16 cellular contexts compared by ENCODE assay signal in the genomic region with DNA sequence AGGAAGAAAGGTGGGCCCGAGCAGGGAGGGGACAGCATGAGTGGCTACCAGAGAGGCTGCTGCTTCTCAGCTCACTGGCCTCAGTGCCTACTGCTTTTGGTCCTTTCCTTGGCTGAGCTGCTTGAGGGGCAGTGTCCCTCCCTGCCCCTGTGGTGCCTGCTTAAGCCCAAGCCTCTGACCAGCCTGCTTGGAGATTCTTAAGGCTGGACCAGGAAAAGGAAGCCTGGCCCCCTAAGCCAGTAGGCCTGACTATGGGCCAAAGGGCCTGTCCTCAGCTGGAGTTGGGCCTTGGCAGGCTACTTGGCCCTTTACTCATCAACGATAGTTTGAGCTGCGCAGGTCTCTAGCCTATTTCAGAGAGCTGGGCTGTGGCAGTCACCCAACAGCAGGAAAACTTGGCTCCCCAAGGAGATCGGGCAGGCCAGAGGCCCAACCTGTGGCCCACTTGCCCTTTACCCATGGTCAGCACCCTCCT. TPM values are rescaled to one million over a fixed set of nuclear protein-coding genes. Genes with fewer than 3 reads are reported as not detected.
DNase-seq lines count a peak whose midpoint lies in the region; ATAC-seq and TF ChIP-seq lines count a peak whose summit lies in the region.
"Had no signal": no experiment of that assay in that cellular context is flagged by ENCODE, and none has a peak within 500 bp of the region (broad histone marks: within the 10 kb centered on the region; RNA-seq: fewer than 3 reads in every experiment).

No MANE protein-coding gene starts in this region.

- H3K4me1 ChIP-seq in right cardiac atrium (ENCODE audit: control insufficient read depth, insufficient read depth, low read length) = peaks cover 2% of the 10 kb centered on the region
- H3K4me1 ChIP-seq in testis = no peaks in the 10 kb centered on the region

- H3K4me1 Mint-ChIP-seq in activated T-helper 1 cell treated with anti-CD3 and anti-CD28 coated beads, Interleukin-12 subunit alpha, Interleukin-12 subunit beta, Interleukin-2, Interleukin-4 antibody, amounts not matched to agents 30 ng/mL and 10 ng/mL and 1 ng/mL, durations not matched to agents 14 hours and 24 hours and 36 hours (ENCODE audit: low read depth) = peaks cover 72% of the 10 kb centered on the region

- ATAC-seq in right cardiac atrium (no peak), GM21576 (IDR thresholded peaks at IDR 0.05; ENCODE audit: unreplicated experiment) (no peak)
- ATAC-seq: HepG2 had no signal

- intact Hi-C loops in activated T-helper 1 cell treated with anti-CD3 and anti-CD28 coated beads, Interleukin-12 subunit alpha, Interleukin-12 subunit beta, Interleukin-2, Interleukin-4 antibody, amounts not matched to agents 30 ng/mL and 10 ng/mL and 1 ng/mL, durations not matched to agents 14 hours and 24 hours and 36 hours (cut with micrococcal nuclease) = no loop called here
- intact Hi-C loops in right cardiac atrium (cut with DNase I) = loop anchor here in 1 of 4 donors (5.0 kb wide), 1 partner anchor 97 kb away; no protein-coding TSS in a partner anchor
- intact Hi-C loops in testis (cut with DNase I; ENCODE audit: low total_unique reads) = loop anchor here (10.0 kb wide), 1 partner anchor 95 kb away; no protein-coding TSS in a partner anchor

- H3K36me3 Mint-ChIP-seq in activated T-helper 1 cell treated with anti-CD3 and anti-CD28 coated beads, Interleukin-12 subunit alpha, Interleukin-12 subunit beta, Interleukin-2, Interleukin-4 antibody, amounts not matched to agents 30 ng/mL and 10 ng/mL and 1 ng/mL, durations not matched to agents 14 hours and 24 hours and 36 hours (ENCODE audit: low read depth) = peaks cover 42% of the 10 kb centered on the region

- H3K9me3 ChIP-seq in right cardiac atrium (ENCODE audit: control insufficient read depth, low read length) (no peaks in the 10 kb centered on the region), testis (no peaks in the 10 kb centered on the region)
- H3K9me3 ChIP-seq: upper lobe of left lung had no signal

- H3K9me3 Mint-ChIP-seq in activated T-helper 1 cell treated with anti-CD3 and anti-CD28 coated beads, Interleukin-12 subunit alpha, Interleukin-12 subunit beta, Interleukin-2, Interleukin-4 antibody, amounts not matched to agents 30 ng/mL and 10 ng/mL and 1 ng/mL, durations not matched to agents 14 hours and 24 hours and 36 hours = no peaks in the 10 kb centered on the region
- H3K9me3 Mint-ChIP-seq: nephron had no signal

- H3K4me3 ChIP-seq in right cardiac atrium (ENCODE audit: low read length) (no peak overlapping the region), testis (no peak overlapping the region), H7 (ENCODE audit: insufficient read depth, low read depth, low read length) (no peak overlapping the region)
- H3K4me3 ChIP-seq: smooth muscle cell, upper lobe of left lung had no signal

- H3K36me3 ChIP-seq in testis (ENCODE audit: low read depth, missing control alignments) = no peaks in the 10 kb centered on the region
- H3K36me3 ChIP-seq in H7 (replicated peaks; ENCODE audit: control insufficient read depth, insufficient read depth, low read length) = peaks cover 32% of the 10 kb centered on the region

- peak; percentile 1 for DNase-seq in activated naive CD4-positive, alpha-beta T cell treated with Interleukin-2 at 50 U/mL for 16 hours
- no peak for DNase-seq in activated naive CD4-positive, alpha-beta T cell treated with anti-CD3 and anti-CD28 coated beads, Interleukin-2, amount 50 U/mL, for 16 hours
- DNase-seq in activated T-helper 1 cell treated with anti-CD3 and anti-CD28 coated beads, Interleukin-12 subunit alpha, Interleukin-12 subunit beta, Interleukin-2, Interleukin-4 antibody, amounts not matched to agents 30 ng/mL and 10 ng/mL and 1 ng/mL, durations not matched to agents 14 hours and 24 hours and 36 hours (ENCODE audit: low spot score) = no peak
- peak in 2 of 3 donors; percentile 41 to 51 for DNase-seq in right cardiac atrium
- peak; percentile 11 for DNase-seq in testis
- DNase-seq in H7 = no peak
- DNase-seq in NCI-H1436 treated with DMSO at 0.1 percent for 48 hours (lab: John Stamatoyannopoulos, UW) = no peak
- DNase-seq: foreskin melanocyte, NCI-H1417 treated with DMSO at 0.1 percent for 48 hours, NCI-H526, T1000 had no signal

- 78% methylated on average over 4 of the region's 4 CpGs for WGBS in right cardiac atrium
- 78 to 95% methylated on average over 3 to 4 of the region's 4 CpGs for WGBS in testis, 2 donors

- H3K27me3 ChIP-seq in right cardiac atrium (ENCODE audit: control insufficient read depth, insufficient read depth) (no peaks in the 10 kb centered on the region), testis (no peaks in the 10 kb centered on the region), H7 (ENCODE audit: control insufficient read depth, insufficient read depth, low read length) (no peaks in the 10 kb centered on the region)
- H3K27me3 ChIP-seq: upper lobe of left lung had no signal

- H3K4me3 Mint-ChIP-seq in activated T-helper 1 cell treated with anti-CD3 and anti-CD28 coated beads, Interleukin-12 subunit alpha, Interleukin-12 subunit beta, Interleukin-2, Interleukin-4 antibody, amounts not matched to agents 30 ng/mL and 10 ng/mL and 1 ng/mL, durations not matched to agents 14 hours and 24 hours and 36 hours = no peak overlapping the region
- H3K4me3 Mint-ChIP-seq: nephron had no signal

- H3K27me3 Mint-ChIP-seq in activated T-helper 1 cell treated with anti-CD3 and anti-CD28 coated beads, Interleukin-12 subunit alpha, Interleukin-12 subunit beta, Interleukin-2, Interleukin-4 antibody, amounts not matched to agents 30 ng/mL and 10 ng/mL and 1 ng/mL, durations not matched to agents 14 hours and 24 hours and 36 hours (ENCODE audit: insufficient read depth) = peaks cover 8% of the 10 kb centered on the region

- TF ChIP-seq CTCF in testis (IDR thresholded peaks at IDR 0.05) = no peak

- TF ChIP-seq POLR2A in testis (IDR thresholded peaks at IDR 0.05) = no peak

- H3K27ac ChIP-seq in right cardiac atrium (ENCODE audit: low read length) = no peak overlapping the region
- no peak overlapping the region for H3K27ac ChIP-seq in testis

- H3K27ac Mint-ChIP-seq in activated T-helper 1 cell treated with anti-CD3 and anti-CD28 coated beads, Interleukin-12 subunit alpha, Interleukin-12 subunit beta, Interleukin-2, Interleukin-4 antibody, amounts not matched to agents 30 ng/mL and 10 ng/mL and 1 ng/mL, durations not matched to agents 14 hours and 24 hours and 36 hours = peak overlapping the region; percentile 62
- H3K27ac Mint-ChIP-seq: nephron had no signal

RNA-seq across cellular contexts. Expression of a gene that starts 24.9 kb away (rescaled TPM):
- 76.3 and 77.2 TPM in 2 replicates for total RNA-seq in activated T-helper 1 cell treated with anti-CD3 and anti-CD28 coated beads, Interleukin-12 subunit alpha, Interleukin-12 subunit beta, Interleukin-2, Interleukin-4 antibody, amounts not matched to agents 30 ng/mL and 10 ng/mL and 1 ng/mL, durations not matched to agents 14 hours and 24 hours and 36 hours
- total RNA-seq in right cardiac atrium = 1 to 10 TPM; 1.3 to 4.0 (median 3.4) TPM
- 4.4 TPM for polyA plus RNA-seq in right cardiac atrium
- 10 to 100 TPM; 15.2 to 16.1 TPM for total RNA-seq in testis
- 9.9 TPM for polyA plus RNA-seq in testis (ENCODE audit: insufficient read depth, low read depth, low replicate concordance)
- 2.4 and 3.7 TPM in 2 replicates for total RNA-seq in H7 (2014; rRNA removed; shearing (Covaris generic))

RNA-seq across cellular contexts. Expression of a gene that starts 37.3 kb away (rescaled TPM):
- 259 and 265 TPM in 2 replicates for total RNA-seq in activated T-helper 1 cell treated with anti-CD3 and anti-CD28 coated beads, Interleukin-12 subunit alpha, Interleukin-12 subunit beta, Interleukin-2, Interleukin-4 antibody, amounts not matched to agents 30 ng/mL and 10 ng/mL and 1 ng/mL, durations not matched to agents 14 hours and 24 hours and 36 hours
- total RNA-seq in right cardiac atrium = 100 to 1,000 TPM; 459 to 523 (median 498) TPM
- 698 TPM for polyA plus RNA-seq in right cardiac atrium
- total RNA-seq in testis = 100 to 1,000 TPM; 336 to 459 TPM
- polyA plus RNA-seq in testis (ENCODE audit: insufficient read depth, low read depth, low replicate concordance) = 919 TPM
- 287 and 332 TPM in 2 replicates for total RNA-seq in H7 (2014; rRNA removed; shearing (Covaris generic))

Comparison
In these comparisons a context has a peak if more than half of its experiments do, and no peak if none do; other contexts are left out.
1. DNase-seq: peak in activated naive CD4-positive, alpha-beta T cell treated with Interleukin-2 at 50 U/mL for 16 hours (single experiment), right cardiac atrium (2 of 3) and testis (single experiment); none in activated naive CD4-positive, alpha-beta T cell treated with anti-CD3 and anti-CD28 coated beads, Interleukin-2, amount 50 U/mL, for 16 hours (single experiment), activated T-helper 1 cell treated with anti-CD3 and anti-CD28 coated beads, Interleukin-12 subunit alpha, Interleukin-12 subunit beta, Interleukin-2, Interleukin-4 antibody, amounts not matched to agents 30 ng/mL and 10 ng/mL and 1 ng/mL, durations not matched to agents 14 hours and 24 hours and 36 hours (single experiment), H7 (single experiment) and NCI-H1436 treated with DMSO at 0.1 percent for 48 hours (single experiment).